ENCODE assay signal across 8 cellular contexts in genomic region chr3:184133840-184134745, GRCh38. TPM values are rescaled to one million over a fixed set of nuclear protein-coding genes. Genes with fewer than 3 reads are reported as not detected.
DNase-seq lines count a peak whose midpoint lies in the region; ATAC-seq and TF ChIP-seq lines count a peak whose summit lies in the region.

No MANE protein-coding gene starts in this region.

- H3K4me1 Mint-ChIP-seq in osteocyte (ENCODE audit: unreplicated experiment), result peaks cover 20% of the 10 kb centered on the region

- H3K4me3 ChIP-seq in heart left ventricle, result peak overlapping the region; percentile 71 to 99 (median 90)

- WGBS in heart left ventricle, 4 donors, result 1 to 2% (median 1%) methylated on average over 37 of the region's 37 CpGs

- peaks cover 0 to 21% (median 13%) of the 10 kb centered on the region in 9 donors for H3K36me3 ChIP-seq in heart left ventricle

- ATAC-seq in heart left ventricle (peak; percentile 80 to 90 (median 88)), GM18858 (IDR thresholded peaks at IDR 0.05; ENCODE audit: unreplicated experiment) (no peak)

- H3K9me3 ChIP-seq in heart left ventricle, result no peaks in the 10 kb centered on the region

- no peaks in the 10 kb centered on the region for H3K27me3 Mint-ChIP-seq in osteocyte (ENCODE audit: unreplicated experiment)

- peaks cover 0 to 28% (median 18%) of the 10 kb centered on the region in 12 donors for H3K4me1 ChIP-seq in heart left ventricle

- DNase-seq in AG08395 (ENCODE audit: low spot score) (peak; percentile 70), MV-4-11 (lab: John Stamatoyannopoulos, UW) (peak; percentile 80), SK-N-DZ (ENCODE audit: low spot score) (peak; percentile 92), amniotic stem cell (lab: John Stamatoyannopoulos, UW) (peak; percentile 66), heart left ventricle (peak; percentile 85 to 92 (median 90)), osteocyte (ENCODE audit: extremely low spot score, unreplicated experiment) (peak; percentile 87)

- H3K9me3 Mint-ChIP-seq in osteocyte (ENCODE audit: unreplicated experiment), result no peaks in the 10 kb centered on the region

- no peaks in the 10 kb centered on the region for H3K27me3 ChIP-seq in heart left ventricle

- H3K36me3 Mint-ChIP-seq in osteocyte (ENCODE audit: unreplicated experiment), result peaks cover 1% of the 10 kb centered on the region

- peak overlapping the region; percentile 92 for H3K27ac Mint-ChIP-seq in osteocyte (ENCODE audit: unreplicated experiment)

- no peak for TF ChIP-seq CTCF in heart left ventricle (IDR thresholded peaks at IDR 0.05)
- no peak for TF ChIP-seq CTCF in osteocyte (IDR thresholded peaks at IDR 0.05)

- TF ChIP-seq POLR2A in GM18951 (IDR thresholded peaks at IDR 0.05; ENCODE audit: extremely low read depth, insufficient read depth, insufficient read length) (peak; percentile 54), heart left ventricle (IDR thresholded peaks at IDR 0.05) (peak in 1 of 2 donors; percentile 48)

- H3K4me3 Mint-ChIP-seq in osteocyte (ENCODE audit: unreplicated experiment), result peak overlapping the region; percentile 94

- in situ Hi-C loops in GM18951 (cut with MboI; ENCODE audit: low sequenced_read_pairs, unreplicated experiment), result no loop called here

- intact Hi-C loops in heart left ventricle (cut with DNase I), result loop anchor here in 8 of 10 donors (2.0 to 10.0 kb wide), 10 partner anchors 21 to 239 kb away; partner anchors contain the start of genes ABCC5 (in 5 of the 8), ABCF3 (in 2 of the 8), ALG3 (in 2 of the 8) and DVL3 (in 2 of the 8)

- H3K27ac ChIP-seq in heart left ventricle, result peak overlapping the region; percentile 76 to 95 (median 91)

RNA-seq across cellular contexts. Expression of gene EIF2B5, which starts 1.1 kb away (rescaled TPM):
- 87.0 and 101 TPM in 2 replicates for polyA plus RNA-seq in SK-N-DZ (2014; cell fraction: cytosol; rRNA removed)
- polyA plus RNA-seq in SK-N-DZ (2014; cell fraction: nucleus; rRNA removed), result 194 and 198 TPM in 2 replicates
- total RNA-seq in heart left ventricle, result 10 to 100 TPM; 24.5 to 39.0 (median 30.9) TPM
- 10 to 100 TPM; 28.5 to 58.2 TPM for polyA plus RNA-seq in heart left ventricle
- total RNA-seq in osteocyte, result 30.3 and 30.4 TPM in 2 replicates

RNA-seq across cellular contexts. Expression of gene DVL3, which starts 21.1 kb away (rescaled TPM):
- polyA plus RNA-seq in SK-N-DZ (2014; cell fraction: cytosol; rRNA removed), result 43.0 and 48.7 TPM in 2 replicates
- 134 and 160 TPM in 2 replicates for polyA plus RNA-seq in SK-N-DZ (2014; cell fraction: nucleus; rRNA removed)
- 10 to 100 TPM; 53.4 to 94.2 (median 70.9) TPM for total RNA-seq in heart left ventricle
- polyA plus RNA-seq in heart left ventricle, result 10 to 100 TPM; 36.3 to 59.8 TPM
- total RNA-seq in osteocyte, result 110 and 121 TPM in 2 replicates

RNA-seq across cellular contexts. Expression of gene HTR3E, which starts 37.2 kb away (rescaled TPM):
- not detected in 2 replicates for polyA plus RNA-seq in SK-N-DZ (2014; cell fraction: cytosol; rRNA removed)
- not detected in 2 replicates for polyA plus RNA-seq in SK-N-DZ (2014; cell fraction: nucleus; rRNA removed)
- total RNA-seq in heart left ventricle (not detected), osteocyte (not detected in 2 replicates)
- polyA plus RNA-seq in heart left ventricle, result not detected

RNA-seq across cellular contexts. Expression of gene AP2M1, which starts 40.6 kb away (rescaled TPM):
- 334 and 339 TPM in 2 replicates for polyA plus RNA-seq in SK-N-DZ (2014; cell fraction: cytosol; rRNA removed)
- polyA plus RNA-seq in SK-N-DZ (2014; cell fraction: nucleus; rRNA removed), result 274 and 313 TPM in 2 replicates
- 100 to 1,000 TPM; 225 to 400 (median 337) TPM for total RNA-seq in heart left ventricle
- polyA plus RNA-seq in heart left ventricle, result 100 to 1,000 TPM; 291 to 431 TPM
- 398 and 419 TPM in 2 replicates for total RNA-seq in osteocyte

RNA-seq across cellular contexts. Expression of gene ABCF3, which starts 51.9 kb away (rescaled TPM):
- polyA plus RNA-seq in SK-N-DZ (2014; cell fraction: cytosol; rRNA removed), result 18.0 and 31.9 TPM in 2 replicates
- polyA plus RNA-seq in SK-N-DZ (2014; cell fraction: nucleus; rRNA removed), result 93.1 and 143 TPM in 2 replicates
- total RNA-seq in heart left ventricle (10 to 100 TPM; 58.2 to 81.9 (median 69.2) TPM), osteocyte (60.5 and 69.5 TPM in 2 replicates)
- 10 to 100 TPM; 63.4 to 80.5 TPM for polyA plus RNA-seq in heart left ventricle
